Comparison of ENCODE assay signal across 30 cellular contexts in genomic region chr3:70820397-70820796, GRCh38.
"Had no signal": no experiment of that assay in that cellular context is flagged by ENCODE, and none has a peak within 500 bp of the region (broad histone marks: within the 10 kb centered on the region; RNA-seq: fewer than 3 reads in every experiment).

No MANE protein-coding gene starts in this region.

- H3K4me3 Mint-ChIP-seq: naive thymus-derived CD4-positive, alpha-beta T cell; natural killer cell; nephron; neural progenitor cell; stimulated activated memory B cell treated with anti-CD40 and anti-IgM and Interleukin-4, amounts not matched to agents 10 μg/mL and 1 μg/mL and 100 μg/mL, for 72 hours; stimulated activated naive CD8-positive, alpha-beta T cell treated with anti-CD3 and anti-CD28 coated beads, Interleukin-15, amount 100 ng/mL, for 72 hours had no signal

- FAIRE-seq: pancreas, urothelium cell line had no signal

- H3K27ac Mint-ChIP-seq: naive thymus-derived CD4-positive, alpha-beta T cell; natural killer cell; nephron; neural progenitor cell; progenitor cell of endocrine pancreas; stimulated activated memory B cell treated with anti-CD40 and anti-IgM and Interleukin-4, amounts not matched to agents 10 μg/mL and 1 μg/mL and 100 μg/mL, for 72 hours; stimulated activated naive CD8-positive, alpha-beta T cell treated with anti-CD3 and anti-CD28 coated beads, Interleukin-15, amount 100 ng/mL, for 72 hours had no signal

- H3K4me2 ChIP-seq: neural progenitor cell, smooth muscle cell had no signal

- H3K4me3 ChIP-seq: neural progenitor cell, pancreas, psoas muscle, skin epidermis, smooth muscle cell, spleen, thoracic aorta, thyroid gland, tibial nerve, upper lobe of left lung, vagina had no signal

- H3K27ac ChIP-seq: neural progenitor cell, pancreas, psoas muscle, skin epidermis, spleen, thoracic aorta, thyroid gland, tibial nerve, upper lobe of left lung, vagina had no signal

- DNase-seq: naive thymus-derived CD4-positive, alpha-beta T cell; natural killer cell; occipital lobe; pancreas; posterior cingulate gyrus; psoas muscle; right cardiac atrium; spleen; stimulated activated CD4-positive, alpha-beta T cell treated with anti-CD3 and anti-CD28 coated beads, Interleukin-12 subunit alpha, Interleukin-12 subunit beta, amount 100 ng/mL, for 4 hours; stimulated activated CD4-positive, alpha-beta T cell treated with anti-CD3 and anti-CD28 coated beads, Interleukin-1b, Interleukin-23, amount 100 ng/mL, for 48 hours; stimulated activated CD4-positive, alpha-beta T cell treated with anti-CD3 and anti-CD28 coated beads, Interleukin-4, amount 100 ng/mL, for 1 hour; stimulated activated CD4-positive, alpha-beta T cell treated with anti-CD3 and anti-CD28 coated beads, Interleukin-4, amount 100 ng/mL, for 4 hours; stimulated activated CD8-positive, alpha-beta memory T cell treated with anti-CD3 and anti-CD28 coated beads, Interleukin-4, amount 100 ng/mL, for 48 hours; stimulated activated naive CD4-positive, alpha-beta T cell; stimulated activated naive CD8-positive, alpha-beta T cell treated with anti-CD3 and anti-CD28 coated beads, Interleukin-15, amount 100 ng/mL, for 72 hours; stimulated activated naive CD8-positive, alpha-beta T cell treated with anti-CD3 and anti-CD28 coated beads, Interleukin-15, Interleukin-2, amounts not matched to agents 100 U/mL and 50 U/mL, for 24 hours; thyroid gland; trophoblast cell; upper lobe of left lung had no signal

- H3K4me1 ChIP-seq: psoas muscle, spleen, tibial nerve, upper lobe of left lung, vagina had no signal

- H3K4me1 Mint-ChIP-seq: naive thymus-derived CD4-positive, alpha-beta T cell; natural killer cell; neural progenitor cell; stimulated activated memory B cell treated with anti-CD40 and anti-IgM and Interleukin-4, amounts not matched to agents 10 μg/mL and 1 μg/mL and 100 μg/mL, for 72 hours; stimulated activated naive CD8-positive, alpha-beta T cell treated with anti-CD3 and anti-CD28 coated beads, Interleukin-15, amount 100 ng/mL, for 72 hours had no signal

- H3K36me3 Mint-ChIP-seq: natural killer cell; neural progenitor cell; stimulated activated memory B cell treated with anti-CD40 and anti-IgM and Interleukin-4, amounts not matched to agents 10 μg/mL and 1 μg/mL and 100 μg/mL, for 72 hours had no signal

- ATAC-seq: naive thymus-derived CD4-positive, alpha-beta T cell; natural killer cell; pancreas; psoas muscle; right cardiac atrium; sciatic nerve; stimulated activated memory B cell treated with anti-CD40 and anti-IgM and Interleukin-4, amounts not matched to agents 10 μg/mL and 1 μg/mL and 100 μg/mL, for 72 hours; stimulated activated naive CD8-positive, alpha-beta T cell treated with anti-CD3 and anti-CD28 coated beads, Interleukin-15, amount 100 ng/mL, for 72 hours; stimulated activated naive CD8-positive, alpha-beta T cell treated with anti-CD3 and anti-CD28 coated beads, Interleukin-15, Interleukin-2, amounts not matched to agents 100 U/mL and 50 U/mL, for 24 hours had no signal

- H3K9me3 ChIP-seq: pancreas, psoas muscle, thoracic aorta, thyroid gland, upper lobe of left lung, vagina had no signal

- H2AFZ ChIP-seq: neural progenitor cell had no signal

- H3K9ac ChIP-seq: neural progenitor cell had no signal

- H3K36me3 ChIP-seq: neural progenitor cell, pancreas, spleen, thoracic aorta, thyroid gland, tibial nerve, upper lobe of left lung, vagina had no signal

- H3K27me3 ChIP-seq: neural progenitor cell, pancreas, spleen, thyroid gland, tibial nerve, upper lobe of left lung, vagina had no signal

- H3K27me3 Mint-ChIP-seq: progenitor cell of endocrine pancreas had no signal
